1 cellular context compared by ENCODE assay signal in the genomic region with DNA sequence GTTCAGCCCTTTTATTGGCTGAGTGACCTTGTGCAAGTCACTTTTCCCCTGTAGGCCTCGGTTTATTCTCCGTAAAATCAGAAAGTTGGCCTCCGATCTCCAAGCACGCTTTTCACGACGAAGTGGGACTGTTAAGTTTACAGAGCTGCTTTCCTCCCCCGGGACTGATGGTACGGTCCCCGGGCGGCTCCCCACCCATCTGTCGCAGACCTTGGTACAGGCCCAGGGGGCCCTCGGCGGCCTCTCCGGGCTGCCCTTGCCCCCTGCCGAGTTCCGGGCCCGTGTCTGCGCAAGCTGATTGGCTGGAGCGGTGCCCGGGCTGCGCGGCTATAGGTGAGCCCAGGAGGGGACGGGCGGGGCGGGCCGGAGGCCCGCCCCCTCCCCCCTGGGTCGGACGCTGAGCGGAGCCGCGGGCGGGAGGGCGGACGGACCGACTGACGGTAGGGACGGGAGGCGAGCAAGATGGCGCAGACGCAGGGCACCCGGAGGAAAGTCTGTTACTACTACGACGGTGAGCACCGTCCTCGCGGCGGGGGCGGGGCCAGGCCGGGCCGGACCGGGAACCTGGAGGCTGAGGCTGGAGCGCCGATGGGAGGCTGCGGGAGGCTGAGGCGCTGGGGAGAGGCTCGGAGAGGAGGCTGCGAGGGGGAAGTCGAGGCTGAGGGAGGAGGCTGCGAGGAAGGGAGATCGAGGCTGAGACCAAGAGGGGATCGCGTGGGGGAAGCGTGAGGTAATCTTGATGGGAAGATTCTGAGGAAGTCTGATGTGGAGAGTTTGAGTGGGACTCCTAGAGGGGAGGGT.
TF ChIP-seq lines count a peak whose summit lies in the region.

A gene (plus strand): TSS at position 376 of the 801 bp plus-strand sequence. CDS start 87 bp downstream, at position 463.

TF ChIP-seq in WTC11, 78 proteins besides CTCF, POLR2A, EP300 and RAD21 (continued from another document):
- TF ChIP-seq FOXP1 (CRISPR knock-in tag; IDR thresholded peaks at IDR 0.05; ENCODE audit: borderline replicate concordance): peak; percentile 62; the same call in 1 of the 2 replicates
- TF ChIP-seq ZNF423 (CRISPR knock-in tag; IDR thresholded peaks at IDR 0.05): peak; percentile 97
- TF ChIP-seq NFYB (CRISPR knock-in tag; conservative IDR thresholded peaks at IDR 0.05; ENCODE audit: low read depth): peak; percentile 83
- TF ChIP-seq JAZF1 (CRISPR knock-in tag; IDR thresholded peaks at IDR 0.05): no peak
- TF ChIP-seq, protein P1, sequence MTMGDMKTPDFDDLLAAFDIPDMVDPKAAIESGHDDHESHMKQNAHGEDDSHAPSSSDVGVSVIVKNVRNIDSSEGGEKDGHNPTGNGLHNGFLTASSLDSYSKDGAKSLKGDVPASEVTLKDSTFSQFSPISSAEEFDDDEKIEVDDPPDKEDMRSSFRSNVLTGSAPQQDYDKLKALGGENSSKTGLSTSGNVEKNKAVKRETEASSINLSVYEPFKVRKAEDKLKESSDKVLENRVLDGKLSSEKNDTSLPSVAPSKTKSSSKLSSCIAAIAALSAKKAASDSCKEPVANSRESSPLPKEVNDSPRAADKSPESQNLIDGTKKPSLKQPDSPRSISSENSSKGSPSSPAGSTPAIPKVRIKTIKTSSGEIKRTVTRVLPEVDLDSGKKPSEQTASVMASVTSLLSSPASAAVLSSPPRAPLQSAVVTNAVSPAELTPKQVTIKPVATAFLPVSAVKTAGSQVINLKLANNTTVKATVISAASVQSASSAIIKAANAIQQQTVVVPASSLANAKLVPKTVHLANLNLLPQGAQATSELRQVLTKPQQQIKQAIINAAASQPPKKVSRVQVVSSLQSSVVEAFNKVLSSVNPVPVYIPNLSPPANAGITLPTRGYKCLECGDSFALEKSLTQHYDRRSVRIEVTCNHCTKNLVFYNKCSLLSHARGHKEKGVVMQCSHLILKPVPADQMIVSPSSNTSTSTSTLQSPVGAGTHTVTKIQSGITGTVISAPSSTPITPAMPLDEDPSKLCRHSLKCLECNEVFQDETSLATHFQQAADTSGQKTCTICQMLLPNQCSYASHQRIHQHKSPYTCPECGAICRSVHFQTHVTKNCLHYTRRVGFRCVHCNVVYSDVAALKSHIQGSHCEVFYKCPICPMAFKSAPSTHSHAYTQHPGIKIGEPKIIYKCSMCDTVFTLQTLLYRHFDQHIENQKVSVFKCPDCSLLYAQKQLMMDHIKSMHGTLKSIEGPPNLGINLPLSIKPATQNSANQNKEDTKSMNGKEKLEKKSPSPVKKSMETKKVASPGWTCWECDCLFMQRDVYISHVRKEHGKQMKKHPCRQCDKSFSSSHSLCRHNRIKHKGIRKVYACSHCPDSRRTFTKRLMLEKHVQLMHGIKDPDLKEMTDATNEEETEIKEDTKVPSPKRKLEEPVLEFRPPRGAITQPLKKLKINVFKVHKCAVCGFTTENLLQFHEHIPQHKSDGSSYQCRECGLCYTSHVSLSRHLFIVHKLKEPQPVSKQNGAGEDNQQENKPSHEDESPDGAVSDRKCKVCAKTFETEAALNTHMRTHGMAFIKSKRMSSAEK (CRISPR knock-in tag; IDR thresholded peaks at IDR 0.05; ENCODE audit: borderline replicate concordance): no peak
- no peak for TF ChIP-seq SOX15 (CRISPR knock-in tag; IDR thresholded peaks at IDR 0.05)
- TF ChIP-seq, protein P2, sequence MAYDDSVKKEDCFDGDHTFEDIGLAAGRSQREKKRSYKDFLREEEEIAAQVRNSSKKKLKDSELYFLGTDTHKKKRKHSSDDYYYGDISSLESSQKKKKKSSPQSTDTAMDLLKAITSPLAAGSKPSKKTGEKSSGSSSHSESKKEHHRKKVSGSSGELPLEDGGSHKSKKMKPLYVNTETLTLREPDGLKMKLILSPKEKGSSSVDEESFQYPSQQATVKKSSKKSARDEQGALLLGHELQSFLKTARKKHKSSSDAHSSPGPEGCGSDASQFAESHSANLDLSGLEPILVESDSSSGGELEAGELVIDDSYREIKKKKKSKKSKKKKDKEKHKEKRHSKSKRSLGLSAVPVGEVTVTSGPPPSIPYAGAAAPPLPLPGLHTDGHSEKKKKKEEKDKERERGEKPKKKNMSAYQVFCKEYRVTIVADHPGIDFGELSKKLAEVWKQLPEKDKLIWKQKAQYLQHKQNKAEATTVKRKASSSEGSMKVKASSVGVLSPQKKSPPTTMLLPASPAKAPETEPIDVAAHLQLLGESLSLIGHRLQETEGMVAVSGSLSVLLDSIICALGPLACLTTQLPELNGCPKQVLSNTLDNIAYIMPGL (CRISPR knock-in tag; IDR thresholded peaks at IDR 0.05): 0 out of 2 replicates have a peak, but pooled peaks have one; percentile 35
- peak; percentile 57; the same call in 1 of the 2 replicates for TF ChIP-seq ZNF121 (CRISPR knock-in tag; IDR thresholded peaks at IDR 0.05)
- TF ChIP-seq, protein P3, sequence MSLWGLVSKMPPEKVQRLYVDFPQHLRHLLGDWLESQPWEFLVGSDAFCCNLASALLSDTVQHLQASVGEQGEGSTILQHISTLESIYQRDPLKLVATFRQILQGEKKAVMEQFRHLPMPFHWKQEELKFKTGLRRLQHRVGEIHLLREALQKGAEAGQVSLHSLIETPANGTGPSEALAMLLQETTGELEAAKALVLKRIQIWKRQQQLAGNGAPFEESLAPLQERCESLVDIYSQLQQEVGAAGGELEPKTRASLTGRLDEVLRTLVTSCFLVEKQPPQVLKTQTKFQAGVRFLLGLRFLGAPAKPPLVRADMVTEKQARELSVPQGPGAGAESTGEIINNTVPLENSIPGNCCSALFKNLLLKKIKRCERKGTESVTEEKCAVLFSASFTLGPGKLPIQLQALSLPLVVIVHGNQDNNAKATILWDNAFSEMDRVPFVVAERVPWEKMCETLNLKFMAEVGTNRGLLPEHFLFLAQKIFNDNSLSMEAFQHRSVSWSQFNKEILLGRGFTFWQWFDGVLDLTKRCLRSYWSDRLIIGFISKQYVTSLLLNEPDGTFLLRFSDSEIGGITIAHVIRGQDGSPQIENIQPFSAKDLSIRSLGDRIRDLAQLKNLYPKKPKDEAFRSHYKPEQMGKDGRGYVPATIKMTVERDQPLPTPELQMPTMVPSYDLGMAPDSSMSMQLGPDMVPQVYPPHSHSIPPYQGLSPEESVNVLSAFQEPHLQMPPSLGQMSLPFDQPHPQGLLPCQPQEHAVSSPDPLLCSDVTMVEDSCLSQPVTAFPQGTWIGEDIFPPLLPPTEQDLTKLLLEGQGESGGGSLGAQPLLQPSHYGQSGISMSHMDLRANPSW (CRISPR knock-in tag; conservative IDR thresholded peaks at IDR 0.05; ENCODE audit: low read depth): no peak
- TF ChIP-seq ZNF317 (CRISPR knock-in tag; IDR thresholded peaks at IDR 0.05; ENCODE audit: borderline replicate concordance, low read depth): no peak
- TF ChIP-seq MYBL2 (CRISPR knock-in tag; IDR thresholded peaks at IDR 0.05): peak; percentile 56; the same call in 1 of the 2 replicates
- no peak for TF ChIP-seq TCF7 (CRISPR knock-in tag; IDR thresholded peaks at IDR 0.05; ENCODE audit: low read depth)
- TF ChIP-seq, protein P4, sequence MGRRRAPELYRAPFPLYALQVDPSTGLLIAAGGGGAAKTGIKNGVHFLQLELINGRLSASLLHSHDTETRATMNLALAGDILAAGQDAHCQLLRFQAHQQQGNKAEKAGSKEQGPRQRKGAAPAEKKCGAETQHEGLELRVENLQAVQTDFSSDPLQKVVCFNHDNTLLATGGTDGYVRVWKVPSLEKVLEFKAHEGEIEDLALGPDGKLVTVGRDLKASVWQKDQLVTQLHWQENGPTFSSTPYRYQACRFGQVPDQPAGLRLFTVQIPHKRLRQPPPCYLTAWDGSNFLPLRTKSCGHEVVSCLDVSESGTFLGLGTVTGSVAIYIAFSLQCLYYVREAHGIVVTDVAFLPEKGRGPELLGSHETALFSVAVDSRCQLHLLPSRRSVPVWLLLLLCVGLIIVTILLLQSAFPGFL (CRISPR knock-in tag; IDR thresholded peaks at IDR 0.05; ENCODE audit: borderline replicate concordance): no peak
- TF ChIP-seq, protein P5, sequence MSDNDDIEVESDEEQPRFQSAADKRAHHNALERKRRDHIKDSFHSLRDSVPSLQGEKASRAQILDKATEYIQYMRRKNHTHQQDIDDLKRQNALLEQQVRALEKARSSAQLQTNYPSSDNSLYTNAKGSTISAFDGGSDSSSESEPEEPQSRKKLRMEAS (CRISPR knock-in tag; IDR thresholded peaks at IDR 0.05): no peak; the same call in 1 of the 2 replicates
- TF ChIP-seq ATF1 (CRISPR knock-in tag; IDR thresholded peaks at IDR 0.05): no peak
- no peak for TF ChIP-seq ZNF671 (CRISPR knock-in tag; IDR thresholded peaks at IDR 0.05)
- TF ChIP-seq, protein P6, sequence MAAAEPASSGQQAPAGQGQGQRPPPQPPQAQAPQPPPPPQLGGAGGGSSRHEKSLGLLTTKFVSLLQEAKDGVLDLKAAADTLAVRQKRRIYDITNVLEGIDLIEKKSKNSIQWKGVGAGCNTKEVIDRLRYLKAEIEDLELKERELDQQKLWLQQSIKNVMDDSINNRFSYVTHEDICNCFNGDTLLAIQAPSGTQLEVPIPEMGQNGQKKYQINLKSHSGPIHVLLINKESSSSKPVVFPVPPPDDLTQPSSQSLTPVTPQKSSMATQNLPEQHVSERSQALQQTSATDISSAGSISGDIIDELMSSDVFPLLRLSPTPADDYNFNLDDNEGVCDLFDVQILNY (CRISPR knock-in tag; IDR thresholded peaks at IDR 0.05): no peak; the same call in 1 of the 2 replicates
- TF ChIP-seq, protein P7, sequence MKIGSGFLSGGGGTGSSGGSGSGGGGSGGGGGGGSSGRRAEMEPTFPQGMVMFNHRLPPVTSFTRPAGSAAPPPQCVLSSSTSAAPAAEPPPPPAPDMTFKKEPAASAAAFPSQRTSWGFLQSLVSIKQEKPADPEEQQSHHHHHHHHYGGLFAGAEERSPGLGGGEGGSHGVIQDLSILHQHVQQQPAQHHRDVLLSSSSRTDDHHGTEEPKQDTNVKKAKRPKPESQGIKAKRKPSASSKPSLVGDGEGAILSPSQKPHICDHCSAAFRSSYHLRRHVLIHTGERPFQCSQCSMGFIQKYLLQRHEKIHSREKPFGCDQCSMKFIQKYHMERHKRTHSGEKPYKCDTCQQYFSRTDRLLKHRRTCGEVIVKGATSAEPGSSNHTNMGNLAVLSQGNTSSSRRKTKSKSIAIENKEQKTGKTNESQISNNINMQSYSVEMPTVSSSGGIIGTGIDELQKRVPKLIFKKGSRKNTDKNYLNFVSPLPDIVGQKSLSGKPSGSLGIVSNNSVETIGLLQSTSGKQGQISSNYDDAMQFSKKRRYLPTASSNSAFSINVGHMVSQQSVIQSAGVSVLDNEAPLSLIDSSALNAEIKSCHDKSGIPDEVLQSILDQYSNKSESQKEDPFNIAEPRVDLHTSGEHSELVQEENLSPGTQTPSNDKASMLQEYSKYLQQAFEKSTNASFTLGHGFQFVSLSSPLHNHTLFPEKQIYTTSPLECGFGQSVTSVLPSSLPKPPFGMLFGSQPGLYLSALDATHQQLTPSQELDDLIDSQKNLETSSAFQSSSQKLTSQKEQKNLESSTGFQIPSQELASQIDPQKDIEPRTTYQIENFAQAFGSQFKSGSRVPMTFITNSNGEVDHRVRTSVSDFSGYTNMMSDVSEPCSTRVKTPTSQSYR (CRISPR knock-in tag; IDR thresholded peaks at IDR 0.05): 0 out of 2 replicates have a peak, but pooled peaks have one; percentile 60
